1 cellular context compared by ENCODE assay signal in the genomic region with DNA sequence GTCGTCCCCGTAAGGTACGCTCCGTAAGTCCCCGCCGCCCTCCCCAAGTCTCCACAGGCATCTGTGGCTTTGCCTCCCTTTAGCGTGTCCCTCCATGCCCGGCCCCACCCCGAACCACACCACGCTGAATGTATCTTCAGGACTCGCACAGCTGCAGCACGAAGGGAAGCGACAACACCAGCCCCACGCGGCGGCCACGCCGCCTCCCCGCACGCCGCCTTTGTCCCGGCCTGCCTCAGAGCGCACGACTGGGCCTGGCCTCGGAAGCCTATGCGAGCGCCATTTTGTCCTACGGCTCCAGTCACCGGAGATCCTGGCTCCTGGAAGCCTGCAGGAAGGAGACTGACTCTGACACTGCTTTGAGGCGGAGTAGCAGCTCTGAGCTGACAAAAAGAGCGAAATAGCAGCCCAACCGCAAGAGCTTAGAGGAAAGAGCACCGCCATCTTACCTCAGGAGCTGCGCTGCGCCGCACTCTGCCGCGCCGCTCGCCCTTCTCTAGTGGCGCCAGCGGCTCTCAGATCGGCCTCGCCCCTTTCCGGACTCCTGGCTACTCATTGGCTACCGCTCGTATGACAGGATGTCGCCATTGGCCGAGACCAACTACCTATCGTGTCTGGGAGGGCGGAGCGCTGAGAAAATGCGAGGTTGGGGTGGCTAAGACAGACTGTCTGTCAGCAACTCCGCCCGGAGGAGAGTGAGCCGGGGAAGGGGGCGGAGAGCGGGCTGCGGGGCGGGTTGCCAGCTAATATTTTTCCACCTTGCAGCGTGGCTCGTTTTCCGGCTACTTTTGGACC.
A peak's percentile ranks its signal among the peaks of the same experiment; 100 is the strongest.
TF ChIP-seq lines count a peak whose summit lies in the region.

Gene KANSL2 (minus strand): TSS at position 501 of the 795 bp plus-strand sequence. CDS start 606 bp downstream, outside the sequence.

TF ChIP-seq in K562, 482 proteins besides CTCF, POLR2A, EP300 and RAD21 (continued from another document):
- TF ChIP-seq ZBTB40 (IDR thresholded peaks at IDR 0.05): no peak
- no peak for TF ChIP-seq ZBTB40 (CRISPR knock-in tag; IDR thresholded peaks at IDR 0.05)
- peak; percentile 67 for TF ChIP-seq C11orf30 (IDR thresholded peaks at IDR 0.05; ENCODE audit: low read depth)
- no peak for TF ChIP-seq ILF3 (IDR thresholded peaks at IDR 0.05; ENCODE audit: borderline replicate concordance)
- TF ChIP-seq ZNF197 (CRISPR knock-in tag; IDR thresholded peaks at IDR 0.05; ENCODE audit: low read depth): no peak
- peak; percentile 75 for TF ChIP-seq RNF2 (IDR thresholded peaks at IDR 0.05)
- TF ChIP-seq HBP1 (CRISPR knock-in tag; IDR thresholded peaks at IDR 0.05): 0 out of 2 replicates have a peak, but pooled peaks have one; percentile 16
- TF ChIP-seq CHD2 (IDR thresholded peaks at IDR 0.05; ENCODE audit: low read depth, low read length): peak; percentile 72
- TF ChIP-seq NUFIP1 (IDR thresholded peaks at IDR 0.05; ENCODE audit: partially characterized antibody): no peak
- TF ChIP-seq MTA3 (IDR thresholded peaks at IDR 0.05; ENCODE audit: borderline replicate concordance): peak; percentile 94
- TF ChIP-seq, protein P1, sequence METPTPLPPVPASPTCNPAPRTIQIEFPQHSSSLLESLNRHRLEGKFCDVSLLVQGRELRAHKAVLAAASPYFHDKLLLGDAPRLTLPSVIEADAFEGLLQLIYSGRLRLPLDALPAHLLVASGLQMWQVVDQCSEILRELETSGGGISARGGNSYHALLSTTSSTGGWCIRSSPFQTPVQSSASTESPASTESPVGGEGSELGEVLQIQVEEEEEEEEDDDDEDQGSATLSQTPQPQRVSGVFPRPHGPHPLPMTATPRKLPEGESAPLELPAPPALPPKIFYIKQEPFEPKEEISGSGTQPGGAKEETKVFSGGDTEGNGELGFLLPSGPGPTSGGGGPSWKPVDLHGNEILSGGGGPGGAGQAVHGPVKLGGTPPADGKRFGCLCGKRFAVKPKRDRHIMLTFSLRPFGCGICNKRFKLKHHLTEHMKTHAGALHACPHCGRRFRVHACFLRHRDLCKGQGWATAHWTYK (CRISPR knock-in tag; IDR thresholded peaks at IDR 0.05): peak; percentile 81; the same call in 1 of the 2 replicates
- TF ChIP-seq ZNF436 (CRISPR knock-in tag; IDR thresholded peaks at IDR 0.05): no peak
- TF ChIP-seq NBN (IDR thresholded peaks at IDR 0.05; ENCODE audit: low read depth): 0 out of 2 replicates have a peak, but pooled peaks have one; percentile 50
- no peak for TF ChIP-seq ZNF398 (CRISPR knock-in tag; IDR thresholded peaks at IDR 0.05)
- no peak for TF ChIP-seq ETV6 (IDR thresholded peaks at IDR 0.05; ENCODE audit: borderline replicate concordance in 1 of 2, low read depth in 2 of 2, low read length in 1 of 2)
- no peak for TF ChIP-seq ETV6 (CRISPR knock-in tag; IDR thresholded peaks at IDR 0.05; ENCODE audit: borderline replicate concordance)
- TF ChIP-seq MYC (IDR thresholded peaks at IDR 0.05; ENCODE audit: low read depth, low read length): peak; percentile 90
- peak; percentile 98 for TF ChIP-seq MYC (CRISPR knock-in tag; IDR thresholded peaks at IDR 0.05; ENCODE audit: borderline replicate concordance, low read depth)
- TF ChIP-seq CBX3 (IDR thresholded peaks at IDR 0.05; ENCODE audit: borderline replicate concordance in 1 of 2, low read length in 2 of 2): no peak
